In the genomic region with DNA sequence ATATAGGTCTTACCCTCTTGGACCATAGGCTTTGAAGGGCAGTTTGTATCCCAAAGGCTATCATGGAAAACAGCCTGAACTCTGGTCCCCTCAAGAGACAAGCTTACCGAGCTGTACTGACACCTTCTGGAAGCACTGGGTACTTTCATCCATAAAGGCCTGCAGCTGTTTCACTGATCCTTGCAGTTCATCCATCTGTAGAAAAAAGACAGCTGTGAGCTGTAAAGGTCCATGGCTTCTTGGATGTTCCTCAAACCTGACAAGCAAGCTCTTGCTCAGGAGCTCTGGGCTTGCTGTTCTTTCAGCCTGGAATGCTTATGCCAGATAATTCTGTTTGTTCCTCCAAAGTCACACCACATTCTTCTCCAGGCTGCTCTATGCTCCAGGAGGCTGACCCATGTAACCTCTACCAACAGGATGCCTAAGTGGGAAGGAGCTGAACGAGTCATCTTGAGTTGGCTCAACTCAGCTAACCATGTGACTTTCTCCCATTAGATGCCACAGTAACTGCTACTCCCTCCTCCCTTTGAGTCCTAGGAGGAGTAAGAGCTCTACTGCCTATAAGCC, we compare ENCODE assay signal across 8 cellular contexts. TPM values are rescaled to one million over a fixed set of nuclear protein-coding genes. Genes with fewer than 3 reads are reported as not detected.
DNase-seq lines count a peak whose midpoint lies in the region; TF ChIP-seq lines count a peak whose summit lies in the region.

No MANE protein-coding gene starts in this region.

- H3K36me3 ChIP-seq in thyroid gland: peaks cover 2 to 6% of the 10 kb centered on the region in 2 donors

- no peaks in the 10 kb centered on the region for H3K4me1 ChIP-seq in thyroid gland

- DNase-seq in AG04450 (ENCODE audit: low read depth, low spot score) (peak; percentile 74), NCI-H2196 (lab: John Stamatoyannopoulos, UW; ENCODE audit: unreplicated experiment) (peak; percentile 68), dorsolateral prefrontal cortex (peak in 4 of 10 donors; percentile 38 to 50 (median 48)), lung microvascular endothelial cell (ENCODE audit: low read depth in 2 of 2) (peak; percentile 86 to 90), thyroid gland (peak; percentile 31 to 34)
- DNase-seq in effector CD8-positive, alpha-beta T cell (lab: John Stamatoyannopoulos, UW): no peak

- POLR2A ChIA-PET in AG04450 (lab: Yijun Ruan, JAX): interaction anchor here (0.7 to 1.8 kb wide), 7 partner anchors 9 to 211 kb away, joined by 3 to 11 read pairs (median 4); a partner anchor contains a TSS

- intact Hi-C loops in dorsolateral prefrontal cortex (cut with DNase I) (no loop called here), thyroid gland (cut with DNase I) (loop anchor here (10.0 kb wide), 1 partner anchor 150 kb away; a partner anchor contains a TSS)

- WGBS in thyroid gland, 2 donors: 11 to 38% methylated on average over 2 of the region's 2 CpGs

- peak overlapping the region; percentile 40 for H3K27ac ChIP-seq in AG04450 (ENCODE audit: low read depth, low read length)
- peak overlapping the region in 12 of 59 donors; percentile 2 to 73 (median 32) for H3K27ac ChIP-seq in dorsolateral prefrontal cortex
- H3K27ac ChIP-seq in thyroid gland: no peak overlapping the region

- H3K27me3 ChIP-seq in AG04450 (ENCODE audit: control insufficient read depth, insufficient read depth, low read length): no peaks in the 10 kb centered on the region
- H3K27me3 ChIP-seq in dorsolateral prefrontal cortex: no peaks in the 10 kb centered on the region
- H3K27me3 ChIP-seq in thyroid gland: no peaks in the 10 kb centered on the region

- TF ChIP-seq CTCF in AG04450 (IDR thresholded peaks at IDR 0.05; ENCODE audit: low read depth, low read length) (peak; percentile 92), GM12875 (IDR thresholded peaks at IDR 0.05; ENCODE audit: borderline replicate concordance, insufficient read depth, low read depth, low read length) (peak; percentile 76), WI38 (IDR thresholded peaks at IDR 0.05; ENCODE audit: low read depth, low read length) (peak; percentile 59), dorsolateral prefrontal cortex (IDR thresholded peaks at IDR 0.05 in 54 of 56, conservative IDR thresholded peaks at IDR 0.05 in 2 of 56; ENCODE audit: low read depth in 1 of 56, partially characterized antibody in 56 of 56) (peak; percentile 47 to 85 (median 76)), thyroid gland (IDR thresholded peaks at IDR 0.05) (peak; percentile 39 to 80 (median 64))

- no peak for TF ChIP-seq POLR2A in thyroid gland (IDR thresholded peaks at IDR 0.05)

- CTCF ChIA-PET in AG04450 (lab: Charles Lee): interaction anchor here (0.6 to 2.5 kb wide), 36 partner anchors 8 to 214 kb away, joined by 3 to 34 read pairs (median 4); a partner anchor contains a TSS

- H3K9me3 ChIP-seq in AG04450 (ENCODE audit: control insufficient read depth, insufficient read depth, low read length): no peaks in the 10 kb centered on the region
- H3K9me3 ChIP-seq in thyroid gland: no peaks in the 10 kb centered on the region

- H3K4me3 ChIP-seq in AG04450 (ENCODE audit: low read depth, low read length): no peak overlapping the region
- no peak overlapping the region for H3K4me3 ChIP-seq in GM12875 (ENCODE audit: low read depth, low read length)
- H3K4me3 ChIP-seq in WI38 (ENCODE audit: low read depth, low read length): no peak overlapping the region
- no peak overlapping the region for H3K4me3 ChIP-seq in dorsolateral prefrontal cortex
- H3K4me3 ChIP-seq in thyroid gland (replicated peaks in 1 of 3): no peak overlapping the region

RNA-seq across cellular contexts. Expression of a gene that starts 8.8 kb away (rescaled TPM):
- 39.5 and 39.8 TPM in 2 replicates for polyA plus RNA-seq in AG04450 (2011; rRNA removed)
- 38.2 and 41.4 TPM in 2 replicates for polyA minus RNA-seq in AG04450 (2011; rRNA and poly(A)+ RNA removed)
- 100 to 1,000 TPM in 107 of 120 experiments, 10 to 100 TPM in 13; 75.7 to 191 (median 144) TPM for total RNA-seq in dorsolateral prefrontal cortex
- 11.3 and 19.2 TPM in 2 replicates for total RNA-seq in lung microvascular endothelial cell
- total RNA-seq in thyroid gland: 10 to 100 TPM; 14.6 to 32.1 (median 27.9) TPM

RNA-seq across cellular contexts. Expression of a gene that starts 18.8 kb away (rescaled TPM):
- 6.0 and 8.7 TPM in 2 replicates for polyA plus RNA-seq in AG04450 (2011; rRNA removed)
- polyA minus RNA-seq in AG04450 (2011; rRNA and poly(A)+ RNA removed): 2.9 and 4.2 TPM in 2 replicates
- total RNA-seq in dorsolateral prefrontal cortex (10 to 100 TPM in 38 of 120 experiments, 1 to 10 TPM in 82; 4.1 to 15.2 (median 8.6) TPM), lung microvascular endothelial cell (10.3 and 12.2 TPM in 2 replicates), thyroid gland (10 to 100 TPM; 10.6 to 14.9 (median 13.0) TPM)
